ENCODE assay signal across 8 cellular contexts in genomic region chr1:31645274-31645568, GRCh38. TPM values are rescaled to one million over a fixed set of nuclear protein-coding genes. Genes with fewer than 3 reads are reported as not detected.
DNase-seq lines count a peak whose midpoint lies in the region; ATAC-seq and TF ChIP-seq lines count a peak whose summit lies in the region.

No MANE protein-coding gene starts in this region.

- no peak for TF ChIP-seq RAD21 in IMR-90 (IDR thresholded peaks at IDR 0.05; ENCODE audit: low read length)

- H4K5ac ChIP-seq in IMR-90 (ENCODE audit: low read depth, low read length) = peak overlapping the region; percentile 46

- H3K27ac ChIP-seq in IMR-90 (ENCODE audit: insufficient read depth, low read length) (peak overlapping the region; percentile 72), adrenal gland (peak overlapping the region; percentile 85 to 99 (median 96)), iPS-20b (ENCODE audit: low read length) (no peak overlapping the region), stomach (peak overlapping the region; percentile 92 to 100 (median 99))

- H3K14ac ChIP-seq in IMR-90 (replicated peaks; ENCODE audit: low read depth, low read length) = peak overlapping the region; percentile 41

- dilution Hi-C loops in IMR-90 (cut with HindIII; ENCODE audit: low sequenced_read_pairs, unreplicated experiment) = no loop called here

- H3K36me3 ChIP-seq in IMR-90 (ENCODE audit: control insufficient read depth, insufficient read depth, low read length) = 0 out of 2 replicates have a peak, but pooled peaks cover 3% of the 10 kb centered on the region
- H3K36me3 ChIP-seq in adrenal gland (replicated peaks in 1 of 2) = no peaks in the 10 kb centered on the region
- H3K36me3 ChIP-seq in iPS-20b (ENCODE audit: insufficient read depth, low read depth, low read length) = no peaks in the 10 kb centered on the region
- no peaks in the 10 kb centered on the region for H3K36me3 ChIP-seq in stomach

- ATAC-seq in IMR-90 (ENCODE audit: low read depth) = no peak
- ATAC-seq in GM18867 (IDR thresholded peaks at IDR 0.05; ENCODE audit: unreplicated experiment) = no peak
- ATAC-seq in HG03175 (IDR thresholded peaks at IDR 0.05; ENCODE audit: unreplicated experiment) = no peak

- H3K4ac ChIP-seq in IMR-90 (ENCODE audit: low read depth, low read length) = peak overlapping the region; percentile 82

- no peak overlapping the region for H2BK20ac ChIP-seq in IMR-90 (ENCODE audit: low read depth, low read length)

- H3K4me1 ChIP-seq in IMR-90 (ENCODE audit: control insufficient read depth, insufficient read depth, low read length) (peaks cover 5% of the 10 kb centered on the region; the same call in 1 of the 2 replicates), adrenal gland (replicated peaks in 1 of 2) (peaks cover 10 to 21% of the 10 kb centered on the region in 2 donors), iPS-20b (ENCODE audit: insufficient read depth, low read length) (peaks cover 6% of the 10 kb centered on the region; the same call in 1 of the 2 replicates), stomach (peaks cover 17 to 48% (median 44%) of the 10 kb centered on the region in 4 donors)

- H2AFZ ChIP-seq in IMR-90 (replicated peaks; ENCODE audit: low read length, poor library complexity) = peak overlapping the region; percentile 98

- peak overlapping the region; percentile 95 to 99 for H4K8ac ChIP-seq in IMR-90 (ENCODE audit: low read depth in 2 of 2, low read length in 2 of 2)

- H2BK120ac ChIP-seq in IMR-90 (ENCODE audit: low read depth, low read length) = no peak overlapping the region

- peaks cover 19 to 41% of the 10 kb centered on the region in 2 experiments for H3K79me1 ChIP-seq in IMR-90 (ENCODE audit: low read depth in 1 of 2, low read length in 2 of 2)

- H3K9ac ChIP-seq in IMR-90 (ENCODE audit: low read depth, low read length) (peak overlapping the region; percentile 49), iPS-20b (ENCODE audit: low read depth, low read length) (peak overlapping the region; percentile 89; the same call in 1 of the 2 replicates)

- 0 out of 2 replicates have a peak, but pooled peaks cover under 1% of the 10 kb centered on the region for H4K20me1 ChIP-seq in IMR-90 (ENCODE audit: insufficient read depth, low read length)

- peak overlapping the region; percentile 85 for H3K56ac ChIP-seq in IMR-90 (ENCODE audit: extremely low read depth, insufficient read depth, low read length)

- TF ChIP-seq POLR2A in IMR-90 (IDR thresholded peaks at IDR 0.05; ENCODE audit: low read depth, low read length) (no peak), adrenal gland (IDR thresholded peaks at IDR 0.05) (no peak), stomach (IDR thresholded peaks at IDR 0.05) (no peak)

- no TSS peak for BruUV-seq in IMR-90 (replicated peaks; lab: Mats Ljungman, UMichigan)

- in situ Hi-C loops in IMR-90 (cut with MboI; ENCODE audit: low sequenced_read_pairs) = no loop called here

- peak overlapping the region; percentile 36; the same call in 1 of the 2 replicates for H3K23ac ChIP-seq in IMR-90 (ENCODE audit: low read depth, low read length)

- H2AK5ac ChIP-seq in IMR-90 (ENCODE audit: low read depth, low read length) = peak overlapping the region; percentile 87

- TF ChIP-seq EP300 in stomach (IDR thresholded peaks at IDR 0.05) = no peak

- intact Hi-C loops in IMR-90 (cut with micrococcal nuclease) = no loop called here
- intact Hi-C loops in adrenal gland (cut with DNase I) = no loop called here
- intact Hi-C loops in stomach (cut with DNase I; ENCODE audit: low total_unique reads) = no loop called here

- CTCF ChIA-PET in IMR-90 (lab: Yijun Ruan, JAX) = interaction anchor here (0.6 to 1.9 kb wide), 6 partner anchors 12 to 740 kb away, joined by 3 to 5 read pairs (median 4); partner anchors contain the start of gene COL16A1

- H3K27me3 ChIP-seq in IMR-90 (ENCODE audit: control insufficient read depth, insufficient read depth, low read length) (no peaks in the 10 kb centered on the region), adrenal gland (no peaks in the 10 kb centered on the region), iPS-20b (ENCODE audit: insufficient read depth, low read length) (no peaks in the 10 kb centered on the region), stomach (no peaks in the 10 kb centered on the region)

- POLR2A ChIA-PET in IMR-90 (lab: Charles Lee; ENCODE audit: unreplicated experiment) = no interaction called here

- H3K9me3 ChIP-seq in IMR-90 (ENCODE audit: control insufficient read depth, insufficient read depth, low read length) = no peaks in the 10 kb centered on the region
- no peaks in the 10 kb centered on the region for H3K9me3 ChIP-seq in adrenal gland (replicated peaks in 1 of 3)
- H3K9me3 ChIP-seq in iPS-20b (ENCODE audit: insufficient read depth, low read depth, low read length) = no peaks in the 10 kb centered on the region
- H3K9me3 ChIP-seq in stomach = no peaks in the 10 kb centered on the region

- TF ChIP-seq CTCF in IMR-90 (conservative IDR thresholded peaks at IDR 0.05; ENCODE audit: low read depth, low read length) (no peak), adrenal gland (IDR thresholded peaks at IDR 0.05) (no peak), stomach (IDR thresholded peaks at IDR 0.05) (no peak)

- peak overlapping the region; percentile 94 for H3K4me2 ChIP-seq in IMR-90 (ENCODE audit: low read depth, low read length)

- H2BK15ac ChIP-seq in IMR-90 (ENCODE audit: low read depth, low read length) = 0 out of 3 replicates have a peak overlapping the region, but pooled peaks have one; percentile 18

- peak overlapping the region; percentile 84 for H2BK5ac ChIP-seq in IMR-90 (ENCODE audit: low read depth, low read length, poor library complexity, severe bottlenecking)

- H2AK9ac ChIP-seq in IMR-90 (replicated peaks; ENCODE audit: low read depth, low read length, poor library complexity) = peak overlapping the region; percentile 99

- H3K4me3 ChIP-seq in IMR-90 (ENCODE audit: insufficient read depth, low read depth, low read length) = peak overlapping the region; percentile 65
- peak overlapping the region; percentile 12 to 87 (median 73) for H3K4me3 ChIP-seq in adrenal gland
- H3K4me3 ChIP-seq in iPS-20b (ENCODE audit: low read length) = peak overlapping the region; percentile 85
- peak overlapping the region; percentile 54 to 94 (median 76) for H3K4me3 ChIP-seq in stomach

- peaks cover 13% of the 10 kb centered on the region for H3K9me1 ChIP-seq in IMR-90 (ENCODE audit: insufficient read depth, low read length)

- peak overlapping the region; percentile 16 for H4K91ac ChIP-seq in IMR-90 (ENCODE audit: insufficient read depth, low read depth, low read length)

- no peak for DNase-seq in IMR-90
- no peak for DNase-seq in adrenal gland
- no peak for DNase-seq in stomach
- DNase-seq in foreskin melanocyte = no peak
- DNase-seq in stimulated activated CD4-positive, alpha-beta T cell treated with anti-CD3 and anti-CD28 coated beads, Interleukin-4, amount 100 ng/mL, for 24 hours = no peak

- H3K18ac ChIP-seq in IMR-90 (ENCODE audit: low read depth, low read length) = no peak overlapping the region

- WGBS in IMR-90 (ENCODE audit: extremely low coverage in 2 of 2, insufficient read length in 1 of 2), 2 experiments = 0% methylated on average over 8 of the region's 11 CpGs; no CpG with 5 or more reads in 1 of the 2 experiments
- WGBS in adrenal gland, 4 donors = 0 to 4% (median 0%) methylated on average over 11 of the region's 11 CpGs
- 0 to 2% (median 1%) methylated on average over 11 of the region's 11 CpGs for WGBS in stomach, 5 donors

TF ChIP-seq in IMR-90, 13 proteins besides CTCF, POLR2A, EP300 and RAD21:
- TF ChIP-seq MXI1 (IDR thresholded peaks at IDR 0.05; ENCODE audit: borderline replicate concordance, low read depth, low read length) (no peak), USF2 (IDR thresholded peaks at IDR 0.05; ENCODE audit: low read depth, low read length) (no peak), BHLHE40 (IDR thresholded peaks at IDR 0.05; ENCODE audit: low read depth, low read length) (no peak), CHD1 (IDR thresholded peaks at IDR 0.05; ENCODE audit: low read depth, low read length) (no peak), RFX5 (IDR thresholded peaks at IDR 0.05; ENCODE audit: low read depth, low read length) (no peak), CEBPB (IDR thresholded peaks at IDR 0.05; ENCODE audit: low read depth, low read length) (no peak)

RNA-seq across cellular contexts. Expression of gene PEF1, which starts 0.5 kb away (rescaled TPM):
- total RNA-seq in IMR-90 (2012; rRNA removed) (90.0 and 104 TPM in 2 replicates), adrenal gland (100 to 1,000 TPM in 2 of 8 donors, 10 to 100 TPM in 6; 71.1 to 132 (median 86.5) TPM), stomach (10 to 100 TPM; 19.7 to 91.0 (median 69.6) TPM)
- polyA plus RNA-seq in IMR-90 (2012; rRNA removed) (84.2 TPM in 2 replicates), adrenal gland (10 to 100 TPM; 58.2 to 87.1 (median 68.9) TPM), stomach (10 to 100 TPM; 54.7 to 71.9 (median 62.7) TPM)
- polyA plus RNA-seq in IMR-90 (2012; cell fraction: cytosol; rRNA removed) = 60.3 and 78.3 TPM in 2 replicates
- polyA plus RNA-seq in IMR-90 (2012; cell fraction: nucleus; rRNA removed; ENCODE audit: low replicate concordance) = 41.2 and 50.2 TPM in 2 replicates

RNA-seq across cellular contexts. Expression of gene HCRTR1, which starts 27.7 kb away (rescaled TPM):
- total RNA-seq in IMR-90 (2012; rRNA removed) (not detected in 2 replicates), adrenal gland (1 to 10 TPM in 2 of 8 donors, under 1 TPM in 1, not detected in 5; 0.98 to 2.8 (median 1.7) TPM), stomach (not detected)
- polyA plus RNA-seq in IMR-90 (2012; rRNA removed) (not detected in 2 replicates), adrenal gland (1 to 10 TPM in 1 of 3 donors, under 1 TPM in 2; 0.18 to 3.5 (median 0.67) TPM), stomach (not detected)
- not detected in 2 replicates for polyA plus RNA-seq in IMR-90 (2012; cell fraction: cytosol; rRNA removed)
- 0.09 and 0.12 TPM in 2 replicates for polyA plus RNA-seq in IMR-90 (2012; cell fraction: nucleus; rRNA removed; ENCODE audit: low replicate concordance)

RNA-seq across cellular contexts. Expression of gene COL16A1, which starts 58.6 kb away (rescaled TPM):
- total RNA-seq in IMR-90 (2012; rRNA removed) (28.6 and 34.2 TPM in 2 replicates), adrenal gland (10 to 100 TPM; 18.5 to 41.2 (median 26.9) TPM), stomach (100 to 1,000 TPM in 3 of 5 donors, 10 to 100 TPM in 2; 64.2 to 127 (median 118) TPM)
- polyA plus RNA-seq in IMR-90 (2012; rRNA removed) (62.8 and 65.2 TPM in 2 replicates), adrenal gland (100 to 1,000 TPM in 1 of 3 donors, 10 to 100 TPM in 1, 1 to 10 TPM in 1; 6.1 to 129 (median 49.8) TPM), stomach (10 to 100 TPM; 19.8 to 27.4 (median 24.7) TPM)
- 30.1 and 39.5 TPM in 2 replicates for polyA plus RNA-seq in IMR-90 (2012; cell fraction: cytosol; rRNA removed)
- polyA plus RNA-seq in IMR-90 (2012; cell fraction: nucleus; rRNA removed; ENCODE audit: low replicate concordance) = 228 and 260 TPM in 2 replicates
